9 cellular contexts compared by ENCODE assay signal in the genomic region with DNA sequence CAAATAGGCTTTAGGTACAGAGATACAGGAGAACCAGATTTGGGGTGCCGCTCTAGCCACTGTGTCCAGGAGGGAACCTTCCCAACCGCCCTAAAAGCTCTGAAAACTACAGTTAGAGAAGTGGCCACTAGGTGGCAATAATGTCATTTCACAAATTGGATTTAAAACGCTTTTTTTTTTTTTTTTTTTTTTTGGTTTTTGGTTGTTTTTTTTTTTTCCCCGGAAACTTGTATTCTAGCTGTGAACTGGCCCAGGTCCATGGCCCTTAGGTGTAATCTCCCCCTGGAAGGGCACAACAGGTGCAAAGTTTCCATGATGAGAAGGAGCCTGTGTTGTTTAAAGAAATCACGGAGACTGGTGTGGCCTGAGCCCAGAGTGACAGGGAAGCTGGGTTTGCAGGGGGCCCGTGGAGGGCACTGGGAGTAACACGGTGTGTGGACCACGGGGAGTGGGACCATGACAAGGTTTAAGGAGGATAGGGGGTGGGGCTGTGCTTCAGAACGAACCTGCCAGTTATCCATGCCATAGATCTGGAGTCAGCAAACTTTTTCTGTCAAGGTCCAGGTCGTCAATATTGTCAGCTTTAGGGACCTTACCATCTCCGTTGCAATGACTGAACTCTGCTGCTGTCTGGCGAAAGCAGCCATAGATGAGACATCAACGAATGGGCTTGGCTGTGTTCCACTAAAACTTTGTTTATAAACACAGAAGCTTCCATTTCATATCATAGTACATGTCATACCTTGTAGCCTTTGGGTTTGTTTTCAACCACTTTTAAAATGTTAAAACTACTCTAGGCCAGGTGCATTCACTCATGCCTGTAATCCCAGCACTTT. TPM values are rescaled to one million over a fixed set of nuclear protein-coding genes. Genes with fewer than 3 reads are reported as not detected.
DNase-seq lines count a peak whose midpoint lies in the region; ATAC-seq, FAIRE-seq and TF ChIP-seq lines count a peak whose summit lies in the region.
"Had no signal": no experiment of that assay in that cellular context is flagged by ENCODE, and none has a peak within 500 bp of the region (broad histone marks: within the 10 kb centered on the region; RNA-seq: fewer than 3 reads in every experiment).

No MANE protein-coding gene starts in this region.

- POLR2A ChIA-PET in OCI-LY7 (lab: Charles Lee), result interaction anchor here (0.5 to 0.9 kb wide), 4 partner anchors 55 to 462 kb away, joined by 3 to 5 read pairs (median 4); no protein-coding TSS in a partner anchor

- intact Hi-C loops in OCI-LY7 (cut with micrococcal nuclease; ENCODE audit: unreplicated experiment), result loop anchor here (1.0 kb wide), 2 partner anchors 58 to 464 kb away; no protein-coding TSS in a partner anchor

- H3K9me3 ChIP-seq in OCI-LY7 (ENCODE audit: low read length) (no peaks in the 10 kb centered on the region), iPS DF 6.9 (ENCODE audit: control insufficient read depth, insufficient read depth, low read length) (no peaks in the 10 kb centered on the region), smooth muscle cell (replicated peaks; ENCODE audit: low read depth) (no peaks in the 10 kb centered on the region)

- ATAC-seq in activated naive CD4-positive, alpha-beta T cell treated with anti-CD3 and anti-CD28 coated beads, Interleukin-2, amount 50 U/mL, for 72 hours, result peak; percentile 74 to 81
- ATAC-seq in HG02885 (IDR thresholded peaks at IDR 0.05; ENCODE audit: poor library complexity, unreplicated experiment), result no peak
- ATAC-seq in GM18873 (IDR thresholded peaks at IDR 0.05; ENCODE audit: low FRiP score, unreplicated experiment), result no peak

- CTCF ChIA-PET in OCI-LY7 (lab: Charles Lee; ENCODE audit: unreplicated experiment), result interaction anchor here (1.1 kb wide), 1 partner anchor 9 kb away, joined by 5 read pairs; no protein-coding TSS in a partner anchor

- no peaks in the 10 kb centered on the region for H3K9me3 Mint-ChIP-seq in activated naive CD4-positive, alpha-beta T cell treated with anti-CD3 and anti-CD28 coated beads, Interleukin-2, amount 50 U/mL, for 72 hours

- BruUV-seq in OCI-LY7 (replicated peaks; lab: Mats Ljungman, UMichigan), result no TSS peak

- no CpG with 5 or more reads among the region's 13 CpGs for WGBS in iPS DF 6.9 (ENCODE audit: insufficient coverage, insufficient read length)
- WGBS in smooth muscle cell (ENCODE audit: low lambda C conversion rate), result 43% methylated on average over 13 of the region's 13 CpGs

- H3K79me2 ChIP-seq in OCI-LY7 (ENCODE audit: insufficient read depth, low read depth, low read length) (no peaks in the 10 kb centered on the region), smooth muscle cell (ENCODE audit: low read depth) (no peaks in the 10 kb centered on the region)

- H3K27ac ChIP-seq in OCI-LY7 (ENCODE audit: low read depth, low read length, poor library complexity, severe bottlenecking) (no peak overlapping the region), iPS DF 6.9 (ENCODE audit: low read length) (no peak overlapping the region), smooth muscle cell (ENCODE audit: low read depth) (no peak overlapping the region)

- no peaks in the 10 kb centered on the region for H3F3A ChIP-seq in smooth muscle cell (ENCODE audit: low read depth)

- H3K9me2 ChIP-seq in OCI-LY7 (ENCODE audit: insufficient read depth, low read length), result no peaks in the 10 kb centered on the region

- no peak for FAIRE-seq in D721Med (lab: Jason Lieb, UNC)

- TF ChIP-seq CTCF in D721Med (IDR thresholded peaks at IDR 0.05; ENCODE audit: insufficient read depth, missing control alignments) (peak; percentile 70), OCI-LY7 (conservative IDR thresholded peaks at IDR 0.05; ENCODE audit: low read length) (peak; percentile 83), smooth muscle cell (IDR thresholded peaks at IDR 0.05; ENCODE audit: borderline replicate concordance, insufficient read depth, poor library complexity, severe bottlenecking) (peak; percentile 58)

- H2AFZ ChIP-seq in OCI-LY7 (ENCODE audit: low read length) (peak overlapping the region; percentile 79; the same call in 1 of the 2 replicates), smooth muscle cell (ENCODE audit: low read depth) (no peak overlapping the region)

- H3K4me1 ChIP-seq in OCI-LY7 (ENCODE audit: insufficient read depth, low read length, poor library complexity, severe bottlenecking) (peaks cover 8% of the 10 kb centered on the region), iPS DF 6.9 (ENCODE audit: control insufficient read depth, insufficient read depth, low read length) (no peaks in the 10 kb centered on the region), smooth muscle cell (ENCODE audit: low read depth) (no peaks in the 10 kb centered on the region)

- no peaks in the 10 kb centered on the region for H4K20me1 ChIP-seq in OCI-LY7 (ENCODE audit: insufficient read depth, low read length)
- H4K20me1 ChIP-seq in smooth muscle cell (ENCODE audit: low read depth), result no peaks in the 10 kb centered on the region

- TF ChIP-seq EP300 in Ishikawa (IDR thresholded peaks at IDR 0.05; ENCODE audit: borderline replicate concordance), result no peak

- peak overlapping the region; percentile 67 to 83 for H3K27ac Mint-ChIP-seq in activated naive CD4-positive, alpha-beta T cell treated with anti-CD3 and anti-CD28 coated beads, Interleukin-2, amount 50 U/mL, for 72 hours

- H3K9ac ChIP-seq in smooth muscle cell (ENCODE audit: low read depth), result no peak overlapping the region

- H3K27me3 ChIP-seq in iPS DF 6.9 (ENCODE audit: control insufficient read depth, insufficient read depth, low read length) (no peaks in the 10 kb centered on the region), smooth muscle cell (ENCODE audit: low read depth) (no peaks in the 10 kb centered on the region)

- no peaks in the 10 kb centered on the region for H3K36me3 Mint-ChIP-seq in activated naive CD4-positive, alpha-beta T cell treated with anti-CD3 and anti-CD28 coated beads, Interleukin-2, amount 50 U/mL, for 72 hours

- H3K4me3 ChIP-seq in OCI-LY7 (ENCODE audit: low read depth, low read length, poor library complexity, severe bottlenecking) (no peak overlapping the region), iPS DF 6.9 (ENCODE audit: low read length) (no peak overlapping the region), smooth muscle cell (no peak overlapping the region)

- H3K36me3 ChIP-seq in OCI-LY7 (ENCODE audit: insufficient read depth, low read length) (no peaks in the 10 kb centered on the region), iPS DF 6.9 (ENCODE audit: control insufficient read depth, insufficient read depth, low read length) (no peaks in the 10 kb centered on the region), smooth muscle cell (ENCODE audit: low read depth) (no peaks in the 10 kb centered on the region)

- DNase-seq in D721Med (ENCODE audit: insufficient read length, low spot score) (no peak), OCI-LY7 (ENCODE audit: low spot score) (peak; percentile 85), iPS DF 6.9 (ENCODE audit: low read depth, low spot score) (peak; percentile 43), smooth muscle cell (lab: John Stamatoyannopoulos, UW; ENCODE audit: unreplicated experiment) (no peak)
- DNase-seq in activated naive CD4-positive, alpha-beta T cell treated with anti-CD3 and anti-CD28 coated beads, Interleukin-2, amount 50 U/mL, for 72 hours (ENCODE audit: low spot score in 2 of 2), result peak in 1 of 2 donors; percentile 68

- peak overlapping the region; percentile 51; the same call in 1 of the 2 replicates for H3K4me2 ChIP-seq in OCI-LY7 (ENCODE audit: low read length)
- H3K4me2 ChIP-seq in smooth muscle cell, result no peak overlapping the region

- peak; percentile 78 for TF ChIP-seq RAD21 in Ishikawa (IDR thresholded peaks at IDR 0.05; ENCODE audit: low read depth)

TF ChIP-seq in Ishikawa, 13 proteins besides CTCF, POLR2A, EP300 and RAD21 (continues in another document):
- TF ChIP-seq CREB1 (IDR thresholded peaks at IDR 0.05; ENCODE audit: low read depth) (no peak), TCF12 (IDR thresholded peaks at IDR 0.05; ENCODE audit: low read depth) (no peak), FOXM1 (IDR thresholded peaks at IDR 0.05; ENCODE audit: borderline replicate concordance, low read depth) (no peak), CEBPB (IDR thresholded peaks at IDR 0.05) (no peak), TAF1 (IDR thresholded peaks at IDR 0.05; ENCODE audit: low read depth) (no peak), YY1 (IDR thresholded peaks at IDR 0.05; ENCODE audit: low read depth) (no peak), TEAD4 (IDR thresholded peaks at IDR 0.05) (no peak), NFIC (IDR thresholded peaks at IDR 0.05) (no peak), ZBTB7A (IDR thresholded peaks at IDR 0.05; ENCODE audit: low read depth) (no peak), EGR1 (IDR thresholded peaks at IDR 0.05) (no peak)
- TF ChIP-seq, protein P1, sequence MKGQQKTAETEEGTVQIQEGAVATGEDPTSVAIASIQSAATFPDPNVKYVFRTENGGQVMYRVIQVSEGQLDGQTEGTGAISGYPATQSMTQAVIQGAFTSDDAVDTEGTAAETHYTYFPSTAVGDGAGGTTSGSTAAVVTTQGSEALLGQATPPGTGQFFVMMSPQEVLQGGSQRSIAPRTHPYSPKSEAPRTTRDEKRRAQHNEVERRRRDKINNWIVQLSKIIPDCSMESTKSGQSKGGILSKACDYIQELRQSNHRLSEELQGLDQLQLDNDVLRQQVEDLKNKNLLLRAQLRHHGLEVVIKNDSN (IDR thresholded peaks at IDR 0.05), result no peak
- TF ChIP-seq, protein P2, sequence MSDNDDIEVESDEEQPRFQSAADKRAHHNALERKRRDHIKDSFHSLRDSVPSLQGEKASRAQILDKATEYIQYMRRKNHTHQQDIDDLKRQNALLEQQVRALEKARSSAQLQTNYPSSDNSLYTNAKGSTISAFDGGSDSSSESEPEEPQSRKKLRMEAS (IDR thresholded peaks at IDR 0.05), result no peak

RNA-seq across cellular contexts. Expression of a gene that starts 10.1 kb away (rescaled TPM):
- not detected in 2 replicates for total RNA-seq in OCI-LY7 (2014; rRNA removed; shearing (Covaris generic))
- total RNA-seq in OCI-LY7 (2022) (not detected in 2 replicates), smooth muscle cell (not detected in 2 replicates)
- total RNA-seq in activated naive CD4-positive, alpha-beta T cell treated with anti-CD3 and anti-CD28 coated beads, Interleukin-2, amount 50 U/mL, for 72 hours, result not detected
- polyA plus RNA-seq in smooth muscle cell, result not detected in 2 replicates
- total RNA-seq: T-helper 1 cell treated with Interleukin-12 subunit alpha and Interleukin-12 subunit beta and Interleukin-4 antibody, amounts not matched to agents 30 ng/mL and 1 ng/mL, for 36 hours had no signal

RNA-seq across cellular contexts. Expression of a gene that starts 15.1 kb away (rescaled TPM):
- total RNA-seq in OCI-LY7 (2014; rRNA removed; shearing (Covaris generic)), result not detected in 2 replicates
- total RNA-seq in OCI-LY7 (2022), result not detected in 2 replicates
- 1 to 10 TPM; 1.9 to 3.9 TPM for total RNA-seq in activated naive CD4-positive, alpha-beta T cell treated with anti-CD3 and anti-CD28 coated beads, Interleukin-2, amount 50 U/mL, for 72 hours
- 27.6 and 39.3 TPM in 2 replicates for total RNA-seq in smooth muscle cell
- polyA plus RNA-seq in smooth muscle cell, result 42.2 and 51.6 TPM in 2 replicates

RNA-seq across cellular contexts. Expression of a gene that starts 42.9 kb away (rescaled TPM):
- not detected in 2 replicates for total RNA-seq in OCI-LY7 (2014; rRNA removed; shearing (Covaris generic))
- total RNA-seq in OCI-LY7 (2022) (not detected in 2 replicates), smooth muscle cell (not detected in 2 replicates)
- total RNA-seq in activated naive CD4-positive, alpha-beta T cell treated with anti-CD3 and anti-CD28 coated beads, Interleukin-2, amount 50 U/mL, for 72 hours, result not detected
- not detected in 2 replicates for polyA plus RNA-seq in smooth muscle cell
- total RNA-seq: T-helper 1 cell treated with Interleukin-12 subunit alpha and Interleukin-12 subunit beta and Interleukin-4 antibody, amounts not matched to agents 30 ng/mL and 1 ng/mL, for 36 hours had no signal

Comparison
In these comparisons a context has a peak if more than half of its experiments do, and no peak if none do; other contexts are left out.
1. DNase-seq: peak in OCI-LY7 (single experiment) and iPS DF 6.9 (single experiment); none in D721Med (single experiment) and smooth muscle cell (single experiment).
2. ATAC-seq: peak in activated naive CD4-positive, alpha-beta T cell treated with anti-CD3 and anti-CD28 coated beads, Interleukin-2, amount 50 U/mL, for 72 hours (2 of 2); none in HG02885 (single experiment) and GM18873 (single experiment).
3. Peak in every context shown above with its lines, with median percentiles within 50 percentile points of each other: CTCF ChIP-seq.